ENCODE assay signal across 11 cellular contexts in the genomic region with DNA sequence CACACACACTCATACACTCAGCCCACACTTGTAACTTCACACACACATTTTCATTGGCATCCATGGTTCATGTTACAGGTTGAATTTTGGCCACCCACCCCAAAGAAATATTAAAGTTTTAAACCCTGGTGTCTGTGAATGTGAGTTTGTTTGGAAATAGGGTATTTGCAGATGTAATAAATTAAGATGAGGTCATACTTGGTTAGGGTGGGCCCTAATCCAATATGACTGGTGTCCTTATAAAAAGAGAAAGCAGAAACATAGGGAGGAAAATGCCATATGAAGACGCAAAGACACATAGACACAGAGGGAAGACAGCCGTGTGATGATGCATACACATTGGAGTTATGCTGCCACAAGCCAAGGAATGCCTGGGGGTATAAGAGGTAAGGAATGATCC.
"Had no signal": no experiment of that assay in that cellular context is flagged by ENCODE, and none has a peak within 500 bp of the region (broad histone marks: within the 10 kb centered on the region; RNA-seq: fewer than 3 reads in every experiment).

No MANE protein-coding gene starts in this region.

- ATAC-seq: GM23338, HCT116 had no signal

- H3K4me2 ChIP-seq: GM23338 had no signal

- DNase-seq: GM23248, GOT3, H7, H9, HCEC 1CT, HFFc6 had no signal

- H3K27ac ChIP-seq: GM23248 had no signal

- H3K4me3 ChIP-seq: GM23248, GM23338, HAP-1 had no signal

- H3K4me1 ChIP-seq: HAP-1 had no signal

- FAIRE-seq: H1, H54 had no signal

- H3K36me3 ChIP-seq: HAP-1 had no signal

- H2AFZ ChIP-seq: GM23248, GM23338 had no signal

- H3K9me3 ChIP-seq: HAP-1 had no signal

- H3K9ac ChIP-seq: GM23248 had no signal
